Comparison of ENCODE assay signal across 11 cellular contexts in genomic region chr5:176413255-176413565, GRCh38. TPM values are rescaled to one million over a fixed set of nuclear protein-coding genes. Genes with fewer than 3 reads are reported as not detected.
DNase-seq lines count a peak whose midpoint lies in the region; ATAC-seq and TF ChIP-seq lines count a peak whose summit lies in the region.
"Had no signal": no experiment of that assay in that cellular context is flagged by ENCODE, and none has a peak within 500 bp of the region (broad histone marks: within the 10 kb centered on the region; RNA-seq: fewer than 3 reads in every experiment).

No MANE protein-coding gene starts in this region.

- ATAC-seq in RWPE2 (ENCODE audit: low read depth): peak; percentile 41
- ATAC-seq in foreskin keratinocyte: peak; percentile 6
- no peak for ATAC-seq in stimulated activated effector memory CD8-positive, alpha-beta T cell treated with anti-CD3 and anti-CD28 coated beads, Interleukin-12 subunit alpha, Interleukin-12 subunit beta, amount 100 ng/mL, for 72 hours
- ATAC-seq in HG03460 (IDR thresholded peaks at IDR 0.05; ENCODE audit: unreplicated experiment): no peak

- H3K4me3 ChIP-seq in RWPE2 (ENCODE audit: severe bottlenecking): no peak overlapping the region
- H3K4me3 ChIP-seq: neural progenitor cell had no signal

- H3K27ac Mint-ChIP-seq in stimulated activated effector memory CD8-positive, alpha-beta T cell treated with anti-CD3 and anti-CD28 coated beads, Interleukin-12 subunit alpha, Interleukin-12 subunit beta, amount 100 ng/mL, for 72 hours: peak overlapping the region; percentile 26
- H3K27ac Mint-ChIP-seq in activated CD4-positive, alpha-beta T cell treated with anti-CD3 and anti-CD28 coated beads, Interleukin-2, amount 10 ng/mL, durations not matched to agents 24 days and 14 days: no peak overlapping the region

- H3K27me3 ChIP-seq in RWPE2 (ENCODE audit: insufficient read depth, poor library complexity, severe bottlenecking) (no peaks in the 10 kb centered on the region), foreskin keratinocyte (no peaks in the 10 kb centered on the region)

- peaks cover 55% of the 10 kb centered on the region for H3K4me1 Mint-ChIP-seq in stimulated activated effector memory CD8-positive, alpha-beta T cell treated with anti-CD3 and anti-CD28 coated beads, Interleukin-12 subunit alpha, Interleukin-12 subunit beta, amount 100 ng/mL, for 72 hours
- H3K4me1 Mint-ChIP-seq in activated CD4-positive, alpha-beta T cell treated with anti-CD3 and anti-CD28 coated beads, Interleukin-2, amount 10 ng/mL, durations not matched to agents 24 days and 14 days: peaks cover 32% of the 10 kb centered on the region

- intact Hi-C loops in activated CD4-positive, alpha-beta T cell treated with anti-CD3 and anti-CD28 coated beads, Interleukin-2, amount 10 ng/mL, durations not matched to agents 24 days and 14 days (cut with micrococcal nuclease): no loop called here

- no peak overlapping the region for H3K4me3 Mint-ChIP-seq in stimulated activated effector memory CD8-positive, alpha-beta T cell treated with anti-CD3 and anti-CD28 coated beads, Interleukin-12 subunit alpha, Interleukin-12 subunit beta, amount 100 ng/mL, for 72 hours
- no peak overlapping the region for H3K4me3 Mint-ChIP-seq in activated CD4-positive, alpha-beta T cell treated with anti-CD3 and anti-CD28 coated beads, Interleukin-2, amount 10 ng/mL, durations not matched to agents 24 days and 14 days

- no peaks in the 10 kb centered on the region for H3K27me3 Mint-ChIP-seq in activated CD4-positive, alpha-beta T cell treated with anti-CD3 and anti-CD28 coated beads, Interleukin-2, amount 10 ng/mL, durations not matched to agents 24 days and 14 days

- no peaks in the 10 kb centered on the region for H3K9me3 ChIP-seq in RWPE2 (ENCODE audit: severe bottlenecking)

- peaks cover 32% of the 10 kb centered on the region for H3K36me3 Mint-ChIP-seq in stimulated activated effector memory CD8-positive, alpha-beta T cell treated with anti-CD3 and anti-CD28 coated beads, Interleukin-12 subunit alpha, Interleukin-12 subunit beta, amount 100 ng/mL, for 72 hours
- peaks cover 9% of the 10 kb centered on the region for H3K36me3 Mint-ChIP-seq in activated CD4-positive, alpha-beta T cell treated with anti-CD3 and anti-CD28 coated beads, Interleukin-2, amount 10 ng/mL, durations not matched to agents 24 days and 14 days (ENCODE audit: low read depth)
- H3K36me3 Mint-ChIP-seq: neural progenitor cell had no signal

- peaks cover 34% of the 10 kb centered on the region for H3K36me3 ChIP-seq in RWPE2 (ENCODE audit: low read depth)
- H3K36me3 ChIP-seq: neural progenitor cell had no signal

- TF ChIP-seq CTCF in RWPE2 (IDR thresholded peaks at IDR 0.05; ENCODE audit: poor library complexity, severe bottlenecking): no peak
- TF ChIP-seq CTCF in foreskin keratinocyte (conservative IDR thresholded peaks at IDR 0.05): no peak

- H3K4me1 ChIP-seq in RWPE2 (ENCODE audit: insufficient read depth, poor library complexity, severe bottlenecking) (peaks cover 65% of the 10 kb centered on the region), foreskin keratinocyte (peaks cover 33% of the 10 kb centered on the region)
- H3K4me1 ChIP-seq: neural progenitor cell had no signal

- DNase-seq in RWPE2 (ENCODE audit: low spot score) (peak; percentile 90), foreskin keratinocyte (peak in 1 of 2 donors; percentile 84), NCI-H774 (lab: John Stamatoyannopoulos, UW) (no peak)
- DNase-seq in stimulated activated effector memory CD8-positive, alpha-beta T cell treated with anti-CD3 and anti-CD28 coated beads, Interleukin-12 subunit alpha, Interleukin-12 subunit beta, amount 100 ng/mL, for 72 hours (ENCODE audit: low spot score in 2 of 2): no peak
- no peak for DNase-seq in activated CD4-positive, alpha-beta T cell treated with anti-CD3 and anti-CD28 coated beads, Interleukin-2, amount 10 ng/mL, durations not matched to agents 24 days and 14 days
- DNase-seq: activated gamma-delta T cell treated with Interleukin-2 at 50 U/mL for 16 hours, DMS53, NCI-H226, T-helper 2 cell had no signal

- H3K9me3 Mint-ChIP-seq in stimulated activated effector memory CD8-positive, alpha-beta T cell treated with anti-CD3 and anti-CD28 coated beads, Interleukin-12 subunit alpha, Interleukin-12 subunit beta, amount 100 ng/mL, for 72 hours: no peaks in the 10 kb centered on the region
- H3K9me3 Mint-ChIP-seq in activated CD4-positive, alpha-beta T cell treated with anti-CD3 and anti-CD28 coated beads, Interleukin-2, amount 10 ng/mL, durations not matched to agents 24 days and 14 days: no peaks in the 10 kb centered on the region
- H3K9me3 Mint-ChIP-seq: neural progenitor cell had no signal

- H3K27ac ChIP-seq in RWPE2 (ENCODE audit: poor library complexity, severe bottlenecking) (peak overlapping the region; percentile 94), foreskin keratinocyte (peak overlapping the region; percentile 59)
- H3K27ac ChIP-seq: neural progenitor cell had no signal

RNA-seq across cellular contexts. Expression of gene CLTB, which starts 3.1 kb away (rescaled TPM):
- 451 and 458 TPM in 2 replicates for total RNA-seq in foreskin keratinocyte
- 612 and 644 TPM in 2 replicates for polyA plus RNA-seq in foreskin keratinocyte
- total RNA-seq in activated CD4-positive, alpha-beta T cell treated with anti-CD3 and anti-CD28 coated beads, Interleukin-2, amount 10 ng/mL, durations not matched to agents 24 days and 14 days: 71.5 and 76.2 TPM in 2 replicates

RNA-seq across cellular contexts. Expression of gene HIGD2A, which starts 24.7 kb away (rescaled TPM):
- 80.1 and 95.8 TPM in 2 replicates for total RNA-seq in foreskin keratinocyte
- 172 and 175 TPM in 2 replicates for polyA plus RNA-seq in foreskin keratinocyte
- total RNA-seq in activated CD4-positive, alpha-beta T cell treated with anti-CD3 and anti-CD28 coated beads, Interleukin-2, amount 10 ng/mL, durations not matched to agents 24 days and 14 days: 96.4 and 104 TPM in 2 replicates

RNA-seq across cellular contexts. Expression of gene NOP16, which starts 24.8 kb away (rescaled TPM):
- total RNA-seq in foreskin keratinocyte: 82.1 and 91.0 TPM in 2 replicates
- 108 and 120 TPM in 2 replicates for polyA plus RNA-seq in foreskin keratinocyte
- total RNA-seq in activated CD4-positive, alpha-beta T cell treated with anti-CD3 and anti-CD28 coated beads, Interleukin-2, amount 10 ng/mL, durations not matched to agents 24 days and 14 days: 109 and 114 TPM in 2 replicates

RNA-seq across cellular contexts. Expression of gene FAF2, which starts 35.0 kb away (rescaled TPM):
- 42.7 and 48.8 TPM in 2 replicates for total RNA-seq in foreskin keratinocyte
- 19.6 and 20.7 TPM in 2 replicates for polyA plus RNA-seq in foreskin keratinocyte
- 42.8 and 43.9 TPM in 2 replicates for total RNA-seq in activated CD4-positive, alpha-beta T cell treated with anti-CD3 and anti-CD28 coated beads, Interleukin-2, amount 10 ng/mL, durations not matched to agents 24 days and 14 days

RNA-seq across cellular contexts. Expression of gene ARL10, which starts 47.9 kb away (rescaled TPM):
- total RNA-seq in foreskin keratinocyte: 4.2 and 5.2 TPM in 2 replicates
- polyA plus RNA-seq in foreskin keratinocyte: 1.4 and 1.5 TPM in 2 replicates
- 18.1 and 22.2 TPM in 2 replicates for total RNA-seq in activated CD4-positive, alpha-beta T cell treated with anti-CD3 and anti-CD28 coated beads, Interleukin-2, amount 10 ng/mL, durations not matched to agents 24 days and 14 days

Comparison
In these comparisons a context has a peak if more than half of its experiments do, and no peak if none do; other contexts are left out.
1. ATAC-seq: peak in RWPE2 (single experiment) and foreskin keratinocyte (single experiment); none in stimulated activated effector memory CD8-positive, alpha-beta T cell treated with anti-CD3 and anti-CD28 coated beads, Interleukin-12 subunit alpha, Interleukin-12 subunit beta, amount 100 ng/mL, for 72 hours (single experiment) and HG03460 (single experiment).